8 cellular contexts compared by ENCODE assay signal in the genomic region with DNA sequence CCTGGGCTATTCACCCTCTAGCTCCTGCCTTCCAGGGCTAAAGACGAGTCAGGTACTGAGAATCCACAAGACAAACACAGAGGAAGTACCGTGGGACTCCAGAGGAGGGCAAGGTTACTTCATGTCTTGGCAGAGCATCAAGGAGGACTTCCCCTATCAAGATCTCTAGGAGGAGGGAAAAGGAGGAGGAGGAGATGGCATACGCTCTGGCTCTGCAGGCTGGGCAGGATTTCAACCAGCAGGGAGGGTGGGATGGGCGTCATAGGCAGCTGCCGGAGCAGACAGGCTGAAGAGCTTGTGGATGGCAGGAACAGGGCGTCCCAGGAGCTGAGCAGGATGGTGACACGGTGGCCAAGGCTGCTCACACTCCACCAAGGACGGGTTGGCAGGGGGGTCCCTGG. TPM values are rescaled to one million over a fixed set of nuclear protein-coding genes. Genes with fewer than 3 reads are reported as not detected.
A peak's percentile ranks its signal among the peaks of the same experiment; 100 is the strongest.
DNase-seq lines count a peak whose midpoint lies in the region; ATAC-seq and TF ChIP-seq lines count a peak whose summit lies in the region.

No MANE protein-coding gene starts in this region.

- peak; percentile 30 for DNase-seq in GM13976 (ENCODE audit: low spot score)
- peak; percentile 69 for DNase-seq in NOMO-1 treated with DMSO at 0.1 percent for 48 hours (lab: John Stamatoyannopoulos, UW; ENCODE audit: unreplicated experiment)
- DNase-seq in dermis blood vessel endothelial cell: peak; percentile 85
- peak; percentile 47 for DNase-seq in middle frontal gyrus (ENCODE audit: extremely low spot score, low spot score)
- no peak for DNase-seq in NCI-H1417 (lab: John Stamatoyannopoulos, UW)
- no peak for DNase-seq in stimulated activated CD4-positive, alpha-beta T cell treated with anti-CD3 and anti-CD28 coated beads, Interleukin-12 subunit alpha, Interleukin-12 subunit beta, amount 100 ng/mL, for 4 hours
- DNase-seq in NCI-H1436 (lab: John Stamatoyannopoulos, UW): no peak

- no peak for ATAC-seq in HG02623 (IDR thresholded peaks at IDR 0.05; ENCODE audit: unreplicated experiment)

- TF ChIP-seq CTCF in GM13976 (IDR thresholded peaks at IDR 0.05; ENCODE audit: borderline replicate concordance, control extremely low read depth, extremely low read depth, insufficient read depth, missing control alignments): no peak

- in situ Hi-C loops in GM13976 (cut with MboI; ENCODE audit: low sequenced_read_pairs, unreplicated experiment): no loop called here

RNA-seq across cellular contexts. Expression of gene MDH2, which starts 21.3 kb away (rescaled TPM):
- total RNA-seq in dermis blood vessel endothelial cell: 34.0 and 52.2 TPM in 2 replicates

RNA-seq across cellular contexts. Expression of gene STYXL1, which starts 21.4 kb away (rescaled TPM):
- total RNA-seq in dermis blood vessel endothelial cell: 28.1 and 38.3 TPM in 2 replicates

Comparison
In these comparisons a context has a peak if more than half of its experiments do, and no peak if none do; other contexts are left out.
1. DNase-seq: peak in GM13976 (single experiment), NOMO-1 treated with DMSO at 0.1 percent for 48 hours (single experiment), dermis blood vessel endothelial cell (single experiment) and middle frontal gyrus (single experiment); none in NCI-H1417 (0 of 3), stimulated activated CD4-positive, alpha-beta T cell treated with anti-CD3 and anti-CD28 coated beads, Interleukin-12 subunit alpha, Interleukin-12 subunit beta, amount 100 ng/mL, for 4 hours (single experiment) and NCI-H1436 (single experiment).